8 cellular contexts compared by ENCODE assay signal in the genomic region with DNA sequence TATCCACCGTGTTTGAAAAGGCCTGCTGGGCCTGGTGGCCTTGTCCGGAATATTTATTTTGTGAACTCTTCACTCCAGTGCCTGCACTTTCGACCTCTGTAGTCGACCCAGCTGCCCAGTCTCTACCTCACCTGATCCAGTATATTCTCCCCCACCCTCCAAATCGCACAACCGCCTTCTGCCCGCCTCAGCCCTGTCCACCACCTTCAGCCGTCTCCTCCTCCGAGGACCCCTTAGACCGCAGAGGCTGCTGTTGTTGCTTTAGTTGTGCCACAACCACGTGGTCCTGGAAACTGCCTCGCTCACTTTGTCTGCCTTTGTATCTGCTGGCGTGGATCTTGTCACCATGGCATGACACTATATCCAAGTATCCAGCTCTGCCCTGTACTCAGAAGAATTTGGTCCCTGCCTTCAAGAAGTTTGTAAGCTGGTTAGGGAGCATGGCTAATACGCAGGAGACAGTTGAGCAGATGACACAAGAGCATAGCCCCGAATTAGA. TPM values are rescaled to one million over a fixed set of nuclear protein-coding genes. Genes with fewer than 3 reads are reported as not detected.
DNase-seq lines count a peak whose midpoint lies in the region; ATAC-seq and TF ChIP-seq lines count a peak whose summit lies in the region.

No MANE protein-coding gene starts in this region.

- H3K4me3 ChIP-seq in fibroblast of the aortic adventitia (ENCODE audit: low read depth, low read length) (peak overlapping the region; percentile 75), adrenal gland (peak overlapping the region in 1 of 4 donors; percentile 65)

- no peaks in the 10 kb centered on the region for H3K9me3 ChIP-seq in adrenal gland (replicated peaks in 1 of 3)

- H3K36me3 Mint-ChIP-seq in activated naive CD4-positive, alpha-beta T cell treated with anti-CD3 and anti-CD28 coated beads for 36 hours (ENCODE audit: low read depth): peaks cover 35% of the 10 kb centered on the region
- H3K36me3 Mint-ChIP-seq in T-helper 1 cell treated with Interleukin-12 subunit alpha and Interleukin-12 subunit beta and Interleukin-4 antibody, amounts not matched to agents 30 μg/mL and 1 μg/mL, for 36 hours (ENCODE audit: low read depth): peaks cover 9% of the 10 kb centered on the region
- H3K36me3 Mint-ChIP-seq in progenitor cell of endocrine pancreas (ENCODE audit: insufficient read depth): peaks cover 3% of the 10 kb centered on the region

- TF ChIP-seq CTCF in fibroblast of the aortic adventitia (IDR thresholded peaks at IDR 0.05; ENCODE audit: insufficient read depth, low read length) (no peak), progenitor cell of endocrine pancreas (IDR thresholded peaks at IDR 0.05; ENCODE audit: unreplicated experiment) (no peak), adrenal gland (IDR thresholded peaks at IDR 0.05) (no peak)

- H3K9me3 Mint-ChIP-seq in activated naive CD4-positive, alpha-beta T cell treated with anti-CD3 and anti-CD28 coated beads for 36 hours: no peaks in the 10 kb centered on the region
- no peaks in the 10 kb centered on the region for H3K9me3 Mint-ChIP-seq in T-helper 1 cell treated with Interleukin-12 subunit alpha and Interleukin-12 subunit beta and Interleukin-4 antibody, amounts not matched to agents 30 μg/mL and 1 μg/mL, for 36 hours
- no peaks in the 10 kb centered on the region for H3K9me3 Mint-ChIP-seq in progenitor cell of endocrine pancreas (ENCODE audit: low read depth)

- DNase-seq in activated naive CD4-positive, alpha-beta T cell treated with anti-CD3 and anti-CD28 coated beads for 36 hours: peak; percentile 16
- DNase-seq in activated naive CD4-positive, alpha-beta T cell (lab: John Stamatoyannopoulos, UW): no peak
- DNase-seq in fibroblast of the aortic adventitia (ENCODE audit: low read depth) (no peak), progenitor cell of endocrine pancreas (ENCODE audit: low spot score, unreplicated experiment) (no peak), adrenal gland (no peak)

- WGBS in adrenal gland, 4 donors: 64 to 69% (median 65%) methylated on average over 15 of the region's 15 CpGs

- ATAC-seq in GM21360 (IDR thresholded peaks at IDR 0.05; ENCODE audit: unreplicated experiment): no peak
- ATAC-seq in GM19467 (IDR thresholded peaks at IDR 0.05; ENCODE audit: unreplicated experiment): no peak

- TF ChIP-seq POLR2A in adrenal gland (IDR thresholded peaks at IDR 0.05): no peak

- peak overlapping the region; percentile 75 for H3K27ac Mint-ChIP-seq in activated naive CD4-positive, alpha-beta T cell treated with anti-CD3 and anti-CD28 coated beads for 36 hours
- peak overlapping the region; percentile 88 for H3K27ac Mint-ChIP-seq in T-helper 1 cell treated with Interleukin-12 subunit alpha and Interleukin-12 subunit beta and Interleukin-4 antibody, amounts not matched to agents 30 μg/mL and 1 μg/mL, for 36 hours
- H3K27ac Mint-ChIP-seq in progenitor cell of endocrine pancreas: peak overlapping the region; percentile 97

- no peaks in the 10 kb centered on the region for H3K36me3 ChIP-seq in adrenal gland (replicated peaks in 1 of 2)

- CTCF ChIA-PET in activated naive CD4-positive, alpha-beta T cell treated with anti-CD3 and anti-CD28 coated beads for 36 hours (lab: Charles Lee): no interaction called here

- H3K27me3 ChIP-seq in adrenal gland: peaks cover 14% of the 10 kb centered on the region

- H3K27ac ChIP-seq in adrenal gland: no peak overlapping the region

- H3K27me3 Mint-ChIP-seq in activated naive CD4-positive, alpha-beta T cell treated with anti-CD3 and anti-CD28 coated beads for 36 hours (ENCODE audit: low read depth): no peaks in the 10 kb centered on the region
- H3K27me3 Mint-ChIP-seq in T-helper 1 cell treated with Interleukin-12 subunit alpha and Interleukin-12 subunit beta and Interleukin-4 antibody, amounts not matched to agents 30 μg/mL and 1 μg/mL, for 36 hours (ENCODE audit: low read depth): peaks cover 29% of the 10 kb centered on the region
- H3K27me3 Mint-ChIP-seq in progenitor cell of endocrine pancreas: no peaks in the 10 kb centered on the region

- H3K4me1 ChIP-seq in adrenal gland (replicated peaks in 1 of 2): peaks cover 13 to 15% of the 10 kb centered on the region in 2 donors

- peaks cover 33% of the 10 kb centered on the region for H3K4me1 Mint-ChIP-seq in activated naive CD4-positive, alpha-beta T cell treated with anti-CD3 and anti-CD28 coated beads for 36 hours (ENCODE audit: low read depth)
- peaks cover 37% of the 10 kb centered on the region for H3K4me1 Mint-ChIP-seq in T-helper 1 cell treated with Interleukin-12 subunit alpha and Interleukin-12 subunit beta and Interleukin-4 antibody, amounts not matched to agents 30 μg/mL and 1 μg/mL, for 36 hours (ENCODE audit: low read depth)
- H3K4me1 Mint-ChIP-seq in progenitor cell of endocrine pancreas (ENCODE audit: low read depth): peaks cover 42% of the 10 kb centered on the region

- H3K4me3 Mint-ChIP-seq in activated naive CD4-positive, alpha-beta T cell treated with anti-CD3 and anti-CD28 coated beads for 36 hours: peak overlapping the region; percentile 88
- peak overlapping the region; percentile 96 for H3K4me3 Mint-ChIP-seq in T-helper 1 cell treated with Interleukin-12 subunit alpha and Interleukin-12 subunit beta and Interleukin-4 antibody, amounts not matched to agents 30 μg/mL and 1 μg/mL, for 36 hours
- peak overlapping the region; percentile 97 for H3K4me3 Mint-ChIP-seq in progenitor cell of endocrine pancreas (ENCODE audit: low read depth)

- intact Hi-C loops in activated naive CD4-positive, alpha-beta T cell treated with anti-CD3 and anti-CD28 coated beads for 36 hours (cut with micrococcal nuclease): loop anchor here (2.0 kb wide), 2 partner anchors 32 to 572 kb away; partner anchors contain the start of gene WARS2
- intact Hi-C loops in adrenal gland (cut with DNase I): no loop called here

RNA-seq across cellular contexts. Expression of gene PHGDH, which starts 1.4 kb away (rescaled TPM):
- 100 to 1,000 TPM; 422 to 439 TPM for total RNA-seq in activated naive CD4-positive, alpha-beta T cell treated with anti-CD3 and anti-CD28 coated beads for 36 hours
- total RNA-seq in fibroblast of the aortic adventitia (ENCODE audit: low replicate concordance) (246 and 430 TPM in 2 replicates), progenitor cell of endocrine pancreas (428 and 452 TPM in 2 replicates), adrenal gland (1 to 10 TPM; 1.8 to 9.0 (median 3.4) TPM)
- 10 to 100 TPM in 1 of 3 donors, 1 to 10 TPM in 2; 2.0 to 12.0 (median 3.8) TPM for polyA plus RNA-seq in adrenal gland

RNA-seq across cellular contexts. Expression of gene HMGCS2, which starts 55.6 kb away (rescaled TPM):
- total RNA-seq in activated naive CD4-positive, alpha-beta T cell treated with anti-CD3 and anti-CD28 coated beads for 36 hours: not detected
- total RNA-seq in fibroblast of the aortic adventitia (ENCODE audit: low replicate concordance) (not detected in 2 replicates), progenitor cell of endocrine pancreas (105 and 112 TPM in 2 replicates), adrenal gland (under 1 TPM in 3 of 8 donors, not detected in 5; 0.34 to 0.68 (median 0.49) TPM)
- polyA plus RNA-seq in adrenal gland: under 1 TPM; 0.30 to 0.33 (median 0.32) TPM

Comparison
In these comparisons a context has a peak if more than half of its experiments do, and no peak if none do; other contexts are left out.
1. RNA of gene PHGDH, which starts 1.4 kb away (total RNA-seq): 428 to 452 TPM in progenitor cell of endocrine pancreas, 422 to 439 TPM in activated naive CD4-positive, alpha-beta T cell treated with anti-CD3 and anti-CD28 coated beads for 36 hours and 246 to 430 TPM in fibroblast of the aortic adventitia; 1.8 to 9.0 TPM in adrenal gland; every median in the first group is over 10 times any median in the second.
2. RNA of gene HMGCS2, which starts 55.6 kb away (total RNA-seq): 105 to 112 TPM in progenitor cell of endocrine pancreas; 0.34 to 0.68 TPM in adrenal gland, not detected in activated naive CD4-positive, alpha-beta T cell treated with anti-CD3 and anti-CD28 coated beads for 36 hours and not detected in fibroblast of the aortic adventitia; every median in the first group is over 10 times any median in the second.
3. Peak in every context shown above with its lines, with median percentiles within 50 percentile points of each other: H3K27ac Mint-ChIP-seq and H3K4me3 Mint-ChIP-seq.